Comparison of ENCODE assay signal across 10 cellular contexts in genomic region chr2:8803658-8804379, GRCh38. TPM values are rescaled to one million over a fixed set of nuclear protein-coding genes. Genes with fewer than 3 reads are reported as not detected.
DNase-seq lines count a peak whose midpoint lies in the region; ATAC-seq and TF ChIP-seq lines count a peak whose summit lies in the region.
"Had no signal": no experiment of that assay in that cellular context is flagged by ENCODE, and none has a peak within 500 bp of the region (broad histone marks: within the 10 kb centered on the region; RNA-seq: fewer than 3 reads in every experiment).

No MANE protein-coding gene starts in this region.

- no TSS peak for BruUV-seq in IMR-90 (replicated peaks; lab: Mats Ljungman, UMichigan)

- H3K79me1 ChIP-seq in IMR-90 (ENCODE audit: low read depth in 1 of 2, low read length in 2 of 2) = peaks cover 21 to 33% of the 10 kb centered on the region in 2 experiments

- H3K27ac ChIP-seq in IMR-90 (ENCODE audit: insufficient read depth, low read length) (no peak overlapping the region), left ventricle myocardium inferior (replicated peaks) (peak overlapping the region; percentile 84)
- H3K27ac ChIP-seq: BLaER1 treated with 17β-estradiol and CSF1 and Interleukin-3, amounts not matched to agents 10 nM and 100 nM had no signal

- TF ChIP-seq CTCF in IMR-90 (conservative IDR thresholded peaks at IDR 0.05; ENCODE audit: low read depth, low read length) (no peak; the same call in 1 of the 2 replicates), left ventricle myocardium inferior (IDR thresholded peaks at IDR 0.05; ENCODE audit: borderline replicate concordance) (no peak)

- intact Hi-C loops in IMR-90 (cut with micrococcal nuclease) (no loop called here), left ventricle myocardium inferior (cut with micrococcal nuclease) (no loop called here)

- no peak overlapping the region for H3K4ac ChIP-seq in IMR-90 (ENCODE audit: low read depth, low read length)

- H3K36me3 Mint-ChIP-seq in stimulated activated effector memory CD8-positive, alpha-beta T cell treated with anti-CD3 and anti-CD28 coated beads, Interleukin-12 subunit alpha, Interleukin-12 subunit beta, amount 100 ng/mL, for 72 hours = peaks cover 64% of the 10 kb centered on the region

- no peak overlapping the region for H3K9ac ChIP-seq in IMR-90 (ENCODE audit: low read depth, low read length)
- H3K9ac ChIP-seq: BLaER1 treated with 17β-estradiol and CSF1 and Interleukin-3, amounts not matched to agents 10 nM and 100 nM had no signal

- no peak overlapping the region for H2AFZ ChIP-seq in IMR-90 (replicated peaks; ENCODE audit: low read length, poor library complexity)

- H3K23ac ChIP-seq in IMR-90 (ENCODE audit: low read depth, low read length) = no peak overlapping the region

- 0 out of 2 replicates have a peak, but pooled peaks cover 2% of the 10 kb centered on the region for H3K4me1 ChIP-seq in IMR-90 (ENCODE audit: control insufficient read depth, insufficient read depth, low read length)
- peaks cover 70% of the 10 kb centered on the region for H3K4me1 ChIP-seq in left ventricle myocardium inferior

- CTCF ChIA-PET in IMR-90 (lab: Yijun Ruan, JAX) = interaction anchor here (0.6 to 0.9 kb wide), 3 partner anchors 7 to 26 kb away, joined by 3 to 4 read pairs (median 3); no protein-coding TSS in a partner anchor

- no peak overlapping the region for H2AK5ac ChIP-seq in IMR-90 (ENCODE audit: low read depth, low read length)

- H3K27ac Mint-ChIP-seq in stimulated activated effector memory CD8-positive, alpha-beta T cell treated with anti-CD3 and anti-CD28 coated beads, Interleukin-12 subunit alpha, Interleukin-12 subunit beta, amount 100 ng/mL, for 72 hours = peak overlapping the region; percentile 77

- H3K18ac ChIP-seq in IMR-90 (ENCODE audit: low read depth, low read length) = no peak overlapping the region

- peaks cover 11% of the 10 kb centered on the region for H3K9me1 ChIP-seq in IMR-90 (ENCODE audit: insufficient read depth, low read length)

- no peak overlapping the region for H3K56ac ChIP-seq in IMR-90 (ENCODE audit: extremely low read depth, insufficient read depth, low read length)

- H4K8ac ChIP-seq in IMR-90 (ENCODE audit: low read depth in 2 of 2, low read length in 2 of 2) = no peak overlapping the region

- H3K36me3 ChIP-seq in IMR-90 (ENCODE audit: control insufficient read depth, insufficient read depth, low read length) = peaks cover 22% of the 10 kb centered on the region
- H3K36me3 ChIP-seq in left ventricle myocardium inferior = peaks cover 60% of the 10 kb centered on the region

- no peaks in the 10 kb centered on the region for H4K20me1 ChIP-seq in IMR-90 (ENCODE audit: insufficient read depth, low read length)

- H2BK15ac ChIP-seq in IMR-90 (ENCODE audit: low read depth, low read length) = no peak overlapping the region

- TF ChIP-seq RAD21 in IMR-90 (IDR thresholded peaks at IDR 0.05; ENCODE audit: low read length) = peak; percentile 21; the same call in 1 of the 2 replicates

- POLR2A ChIA-PET in IMR-90 (lab: Charles Lee; ENCODE audit: unreplicated experiment) = no interaction called here

- no peak overlapping the region for H3K4me3 ChIP-seq in IMR-90 (ENCODE audit: insufficient read depth, low read depth, low read length)
- H3K4me3 ChIP-seq in left ventricle myocardium inferior = no peak overlapping the region
- H3K4me3 ChIP-seq: BLaER1 treated with 17β-estradiol and CSF1 and Interleukin-3, amounts not matched to agents 10 nM and 100 nM had no signal

- H3K4me3 Mint-ChIP-seq in stimulated activated effector memory CD8-positive, alpha-beta T cell treated with anti-CD3 and anti-CD28 coated beads, Interleukin-12 subunit alpha, Interleukin-12 subunit beta, amount 100 ng/mL, for 72 hours = no peak overlapping the region
- H3K4me3 Mint-ChIP-seq: central memory CD8-positive, alpha-beta T cell had no signal

- WGBS in IMR-90 (ENCODE audit: extremely low coverage in 2 of 2, insufficient read length in 1 of 2), 2 experiments = 60% methylated on average over 1 of the region's 3 CpGs; no CpG with 5 or more reads in 1 of the 2 experiments

- H2BK120ac ChIP-seq in IMR-90 (ENCODE audit: low read depth, low read length) = no peak overlapping the region

- H3K27me3 ChIP-seq in IMR-90 (ENCODE audit: control insufficient read depth, insufficient read depth, low read length) (no peaks in the 10 kb centered on the region), left ventricle myocardium inferior (ENCODE audit: low read depth) (no peaks in the 10 kb centered on the region)
- H3K27me3 ChIP-seq: BLaER1 treated with 17β-estradiol and CSF1 and Interleukin-3, amounts not matched to agents 10 nM and 100 nM had no signal

- H2AK9ac ChIP-seq in IMR-90 (replicated peaks; ENCODE audit: low read depth, low read length, poor library complexity) = no peak overlapping the region

- H3K9me3 ChIP-seq in IMR-90 (ENCODE audit: control insufficient read depth, insufficient read depth, low read length) (no peaks in the 10 kb centered on the region), left ventricle myocardium inferior (replicated peaks) (no peaks in the 10 kb centered on the region)
- H3K9me3 ChIP-seq: BLaER1 treated with 17β-estradiol and CSF1 and Interleukin-3, amounts not matched to agents 10 nM and 100 nM had no signal

- no peak overlapping the region for H4K5ac ChIP-seq in IMR-90 (ENCODE audit: low read depth, low read length)

- H3K14ac ChIP-seq in IMR-90 (replicated peaks; ENCODE audit: low read depth, low read length) = no peak overlapping the region

- no peak overlapping the region for H2BK5ac ChIP-seq in IMR-90 (ENCODE audit: low read depth, low read length, poor library complexity, severe bottlenecking)

- peaks cover 26% of the 10 kb centered on the region for H3K4me1 Mint-ChIP-seq in stimulated activated effector memory CD8-positive, alpha-beta T cell treated with anti-CD3 and anti-CD28 coated beads, Interleukin-12 subunit alpha, Interleukin-12 subunit beta, amount 100 ng/mL, for 72 hours
- H3K4me1 Mint-ChIP-seq: central memory CD8-positive, alpha-beta T cell had no signal

- H4K91ac ChIP-seq in IMR-90 (ENCODE audit: insufficient read depth, low read depth, low read length) = no peak overlapping the region

- H3K4me2 ChIP-seq in IMR-90 (ENCODE audit: low read depth, low read length) = no peak overlapping the region
- H3K4me2 ChIP-seq: BLaER1 treated with 17β-estradiol and CSF1 and Interleukin-3, amounts not matched to agents 10 nM and 100 nM had no signal

- dilution Hi-C loops in IMR-90 (cut with HindIII; ENCODE audit: low sequenced_read_pairs, unreplicated experiment) = no loop called here

- in situ Hi-C loops in IMR-90 (cut with MboI; ENCODE audit: low sequenced_read_pairs) = no loop called here

- peak; percentile 21 for DNase-seq in NCI-H2171 treated with DMSO at 0.1 percent for 48 hours (lab: John Stamatoyannopoulos, UW)
- DNase-seq in NCI-H2171 (lab: John Stamatoyannopoulos, UW) = no peak
- peak; percentile 97 for DNase-seq in IMR-90
- peak; percentile 64 for DNase-seq in activated CD8-positive, alpha-beta memory T cell treated with anti-CD3 and anti-CD28 coated beads, Interleukin-2, amount 50 U/mL, for 48 hours
- DNase-seq in left ventricle myocardium inferior = no peak
- peak; percentile 29 to 75 for DNase-seq in stimulated activated effector memory CD8-positive, alpha-beta T cell treated with anti-CD3 and anti-CD28 coated beads, Interleukin-12 subunit alpha, Interleukin-12 subunit beta, amount 100 ng/mL, for 72 hours (ENCODE audit: low spot score in 2 of 2)
- no peak for DNase-seq in NCI-H82 (lab: John Stamatoyannopoulos, UW)

- no peaks in the 10 kb centered on the region for H3K9me3 Mint-ChIP-seq in stimulated activated effector memory CD8-positive, alpha-beta T cell treated with anti-CD3 and anti-CD28 coated beads, Interleukin-12 subunit alpha, Interleukin-12 subunit beta, amount 100 ng/mL, for 72 hours
- H3K9me3 Mint-ChIP-seq: central memory CD8-positive, alpha-beta T cell had no signal

- ATAC-seq in GM21723 (IDR thresholded peaks at IDR 0.05; ENCODE audit: unreplicated experiment) (peak; percentile 99), IMR-90 (ENCODE audit: low read depth) (peak; percentile 94)
- peak; percentile 99 for ATAC-seq in stimulated activated effector memory CD8-positive, alpha-beta T cell treated with anti-CD3 and anti-CD28 coated beads, Interleukin-12 subunit alpha, Interleukin-12 subunit beta, amount 100 ng/mL, for 72 hours

- TF ChIP-seq POLR2A in IMR-90 (IDR thresholded peaks at IDR 0.05; ENCODE audit: low read depth, low read length) = no peak

- H2BK20ac ChIP-seq in IMR-90 (ENCODE audit: low read depth, low read length) = no peak overlapping the region

TF ChIP-seq in IMR-90, 13 proteins besides CTCF, POLR2A, EP300 and RAD21:
- TF ChIP-seq FOS (IDR thresholded peaks at IDR 0.05; ENCODE audit: low read depth, low read length) = peak; percentile 53; the same call in 1 of the 2 replicates
- TF ChIP-seq ELK1 (IDR thresholded peaks at IDR 0.05; ENCODE audit: borderline replicate concordance, low read depth, low read length) = no peak
- 0 out of 2 replicates have a peak, but pooled peaks have one; percentile 27 for TF ChIP-seq NFE2L2 (IDR thresholded peaks at IDR 0.05; ENCODE audit: low read depth, low read length)
- TF ChIP-seq RCOR1 (IDR thresholded peaks at IDR 0.05; ENCODE audit: insufficient replicate concordance, low read length) = peak; percentile 42
- peak; percentile 66 for TF ChIP-seq CEBPB (IDR thresholded peaks at IDR 0.05; ENCODE audit: low read depth, low read length)
- no peak for TF ChIP-seq MAFK (IDR thresholded peaks at IDR 0.05; ENCODE audit: low read depth, low read length)

RNA-seq across cellular contexts. Expression of gene KIDINS220, which starts 33.6 kb away (rescaled TPM):
- total RNA-seq in IMR-90 (2012; rRNA removed) (63.4 and 80.3 TPM in 2 replicates), left ventricle myocardium inferior (60.0 TPM)
- polyA plus RNA-seq in IMR-90 (2012; rRNA removed) = 21.8 and 23.1 TPM in 2 replicates
- polyA plus RNA-seq in IMR-90 (2012; cell fraction: cytosol; rRNA removed) = 6.2 and 15.3 TPM in 2 replicates
- polyA plus RNA-seq in IMR-90 (2012; cell fraction: nucleus; rRNA removed; ENCODE audit: low replicate concordance) = 12.6 and 60.0 TPM in 2 replicates

Comparison
In these comparisons a context has a peak if more than half of its experiments do, and no peak if none do; other contexts are left out.
1. DNase-seq: peak in NCI-H2171 treated with DMSO at 0.1 percent for 48 hours (single experiment), IMR-90 (single experiment), activated CD8-positive, alpha-beta memory T cell treated with anti-CD3 and anti-CD28 coated beads, Interleukin-2, amount 50 U/mL, for 48 hours (single experiment) and stimulated activated effector memory CD8-positive, alpha-beta T cell treated with anti-CD3 and anti-CD28 coated beads, Interleukin-12 subunit alpha, Interleukin-12 subunit beta, amount 100 ng/mL, for 72 hours (2 of 2); none in NCI-H2171 (single experiment), left ventricle myocardium inferior (single experiment) and NCI-H82 (single experiment).
2. Peak in every context shown above with its lines, with median percentiles within 50 percentile points of each other: ATAC-seq.